Comparison of ENCODE assay signal across 26 cellular contexts in genomic region chr7:33509251-33509650, GRCh38.
"Had no signal": no experiment of that assay in that cellular context is flagged by ENCODE, and none has a peak within 500 bp of the region (broad histone marks: within the 10 kb centered on the region; RNA-seq: fewer than 3 reads in every experiment).

No MANE protein-coding gene starts in this region.

- H3K4me2 ChIP-seq: neural progenitor cell, smooth muscle cell had no signal

- H3K27ac ChIP-seq: left ventricle myocardium inferior, neural progenitor cell, neutrophil, parathyroid adenoma, right atrium auricular region, right lobe of liver, tibial nerve, uterus had no signal

- H3K4me3 ChIP-seq: left ventricle myocardium inferior, lung, neural progenitor cell, right atrium auricular region, right lobe of liver, smooth muscle cell, tibial nerve, uterus had no signal

- H3K79me2 ChIP-seq: parathyroid adenoma had no signal

- H3K4me1 Mint-ChIP-seq: naive B cell; neural progenitor cell; stimulated activated memory B cell treated with anti-CD40 and anti-IgM and Interleukin-4, amounts not matched to agents 10 μg/mL and 1 μg/mL and 100 μg/mL, for 72 hours; stimulated activated naive CD8-positive, alpha-beta T cell treated with anti-CD3 and anti-CD28 coated beads, Interleukin-15, amount 100 ng/mL, for 72 hours had no signal

- H3K27me3 Mint-ChIP-seq: naive B cell; stimulated activated memory B cell treated with anti-CD40 and anti-IgM and Interleukin-4, amounts not matched to agents 10 μg/mL and 1 μg/mL and 100 μg/mL, for 72 hours; stimulated activated naive CD8-positive, alpha-beta T cell treated with anti-CD3 and anti-CD28 coated beads, Interleukin-15, amount 100 ng/mL, for 72 hours; type B pancreatic cell had no signal

- H3K36me3 Mint-ChIP-seq: mesothelial cell of epicardium, neural progenitor cell, type B pancreatic cell had no signal

- H3K4me1 ChIP-seq: left ventricle myocardium inferior, neural progenitor cell, parathyroid adenoma, right atrium auricular region, right lobe of liver, uterus had no signal

- H3K9me3 ChIP-seq: left ventricle myocardium inferior, neutrophil, right atrium auricular region, right lobe of liver, tibial nerve, uterus had no signal

- DNase-seq: hippocampal formation; kidney; left ventricle myocardium inferior; mesendoderm; naive B cell; nephron progenitor cell; occipital lobe; right lobe of liver; stimulated activated CD4-positive, alpha-beta T cell treated with anti-CD3 and anti-CD28 coated beads, Interleukin-1b, Interleukin-23, amount 100 ng/mL, for 48 hours; stimulated activated CD4-positive, alpha-beta T cell treated with anti-CD3 and anti-CD28 coated beads, Interleukin-2, amount 100 ng/mL, for 48 hours; stimulated activated CD4-positive, alpha-beta T cell treated with anti-CD3 and anti-CD28 coated beads, Interleukin-4, amount 100 ng/mL, for 4 hours; stimulated activated CD8-positive, alpha-beta memory T cell treated with anti-CD3 and anti-CD28 coated beads, Interleukin-4, amount 100 ng/mL, for 48 hours; stimulated activated naive CD4-positive, alpha-beta T cell treated with Interleukin-2 at 50 U/mL for 16 hours; stimulated activated naive CD8-positive, alpha-beta T cell treated with anti-CD3 and anti-CD28 coated beads, Interleukin-15, amount 100 ng/mL, for 72 hours; substantia nigra; uterus had no signal

- H2AFZ ChIP-seq: neural progenitor cell, parathyroid adenoma had no signal

- H3K9ac ChIP-seq: neural progenitor cell, parathyroid adenoma had no signal

- ATAC-seq: right lobe of liver; stimulated activated memory B cell treated with anti-CD40 and anti-IgM and Interleukin-4, amounts not matched to agents 10 μg/mL and 1 μg/mL and 100 μg/mL, for 72 hours; stimulated activated naive CD8-positive, alpha-beta T cell treated with anti-CD3 and anti-CD28 coated beads, Interleukin-15, amount 100 ng/mL, for 72 hours had no signal

- H3K27ac Mint-ChIP-seq: mesothelial cell of epicardium; naive B cell; nephron progenitor cell; neural progenitor cell; stimulated activated memory B cell treated with anti-CD40 and anti-IgM and Interleukin-4, amounts not matched to agents 10 μg/mL and 1 μg/mL and 100 μg/mL, for 72 hours; stimulated activated naive CD8-positive, alpha-beta T cell treated with anti-CD3 and anti-CD28 coated beads, Interleukin-15, amount 100 ng/mL, for 72 hours; type B pancreatic cell had no signal

- H3K36me3 ChIP-seq: neural progenitor cell, neutrophil, right atrium auricular region, right lobe of liver, uterus had no signal

- H3K9me3 Mint-ChIP-seq: mesothelial cell of epicardium; naive B cell; nephron progenitor cell; neural progenitor cell; stimulated activated memory B cell treated with anti-CD40 and anti-IgM and Interleukin-4, amounts not matched to agents 10 μg/mL and 1 μg/mL and 100 μg/mL, for 72 hours; stimulated activated naive CD8-positive, alpha-beta T cell treated with anti-CD3 and anti-CD28 coated beads, Interleukin-15, amount 100 ng/mL, for 72 hours; type B pancreatic cell had no signal

- H3K4me3 Mint-ChIP-seq: mesothelial cell of epicardium; naive B cell; nephron progenitor cell; neural progenitor cell; stimulated activated memory B cell treated with anti-CD40 and anti-IgM and Interleukin-4, amounts not matched to agents 10 μg/mL and 1 μg/mL and 100 μg/mL, for 72 hours; stimulated activated naive CD8-positive, alpha-beta T cell treated with anti-CD3 and anti-CD28 coated beads, Interleukin-15, amount 100 ng/mL, for 72 hours; type B pancreatic cell had no signal

- H3K27me3 ChIP-seq: neural progenitor cell, neutrophil, right atrium auricular region, right lobe of liver, tibial nerve, uterus had no signal
